In genomic region chr4:781493-782216, GRCh38 we compare ENCODE assay signal across 8 cellular contexts. TPM values are rescaled to one million over a fixed set of nuclear protein-coding genes. Genes with fewer than 3 reads are reported as not detected.
A peak's percentile ranks its signal among the peaks of the same experiment; 100 is the strongest.
DNase-seq lines count a peak whose midpoint lies in the region; ATAC-seq and TF ChIP-seq lines count a peak whose summit lies in the region.

No MANE protein-coding gene starts in this region.

- peak overlapping the region; percentile 90 to 92 for H3K27ac ChIP-seq in SK-N-SH (ENCODE audit: low read depth in 2 of 2, low read length in 1 of 2)

- no peak for TF ChIP-seq RAD21 in SK-N-SH (IDR thresholded peaks at IDR 0.05; ENCODE audit: low read length)

- CTCF ChIA-PET in GM10248 (lab: Yijun Ruan, JAX) (interaction anchor here (1.9 to 3.4 kb wide), 2 partner anchors 39 to 205 kb away, joined by 5 to 18 read pairs; partner anchors contain the start of gene IDUA), SK-N-SH (lab: Yijun Ruan, JAX) (interaction anchor here (0.8 to 1.7 kb wide), 2 partner anchors 39 to 205 kb away, joined by 3 to 8 read pairs; partner anchors contain the start of gene IDUA)

- peak overlapping the region; percentile 85 to 86 for H3K4me3 ChIP-seq in SK-N-SH (ENCODE audit: low read depth in 2 of 2, low read length in 1 of 2)

- H3K9me2 ChIP-seq in SK-N-SH, result no peaks in the 10 kb centered on the region

- no peaks in the 10 kb centered on the region for H3K9me3 Mint-ChIP-seq in activated naive CD4-positive, alpha-beta T cell treated with anti-CD3 and anti-CD28 coated beads, Interleukin-2, amount 50 U/mL, for 72 hours

- no peaks in the 10 kb centered on the region for H3K9me3 ChIP-seq in SK-N-SH

- H3F3A ChIP-seq in SK-N-SH (replicated peaks; ENCODE audit: insufficient read depth), result peaks cover 8% of the 10 kb centered on the region

- peak overlapping the region; percentile 100 for H3K9ac ChIP-seq in SK-N-SH

- DNase-seq in GM10248 (ENCODE audit: extremely low spot score) (peak; percentile 99), NCI-H1092 (lab: John Stamatoyannopoulos, UW) (peak; percentile 98), SK-N-SH (peak; percentile 98), globus pallidus (ENCODE audit: low spot score) (peak; percentile 100), non-pigmented ciliary epithelial cell (ENCODE audit: low read depth) (peak; percentile 94), superior temporal gyrus (ENCODE audit: extremely low spot score) (peak; percentile 99)
- DNase-seq in activated naive CD4-positive, alpha-beta T cell treated with anti-CD3 and anti-CD28 coated beads, Interleukin-2, amount 50 U/mL, for 72 hours (ENCODE audit: low spot score in 2 of 2), result peak; percentile 99

- H2AFZ ChIP-seq in SK-N-SH (ENCODE audit: low read depth), result peak overlapping the region; percentile 87

- TF ChIP-seq EP300 in SK-N-SH (IDR thresholded peaks at IDR 0.05; ENCODE audit: borderline replicate concordance in 1 of 2, low read depth in 1 of 2, low read length in 1 of 2), result peak in 1 of 2 experiments; percentile 23; a peak in 1 of 4 replicates

- TF ChIP-seq CTCF in GM10248 (IDR thresholded peaks at IDR 0.05; ENCODE audit: control extremely low read depth, extremely low read depth, low read depth, missing control alignments), result no peak
- no peak for TF ChIP-seq CTCF in SK-N-SH (IDR thresholded peaks at IDR 0.05)

- H4K20me1 ChIP-seq in SK-N-SH (ENCODE audit: insufficient read depth), result peaks cover 14% of the 10 kb centered on the region

- H3K36me3 ChIP-seq in SK-N-SH (replicated peaks in 1 of 2; ENCODE audit: control insufficient read depth in 1 of 2, insufficient read depth in 2 of 2, low read length in 1 of 2), result peaks cover 17 to 31% of the 10 kb centered on the region in 2 experiments

- peak; percentile 95 for ATAC-seq in HG02610 (IDR thresholded peaks at IDR 0.05; ENCODE audit: unreplicated experiment)
- ATAC-seq in activated naive CD4-positive, alpha-beta T cell treated with anti-CD3 and anti-CD28 coated beads, Interleukin-2, amount 50 U/mL, for 72 hours, result peak; percentile 96 to 98

- peaks cover 30 to 36% of the 10 kb centered on the region in 2 donors for H3K36me3 Mint-ChIP-seq in activated naive CD4-positive, alpha-beta T cell treated with anti-CD3 and anti-CD28 coated beads, Interleukin-2, amount 50 U/mL, for 72 hours

- H3K79me2 ChIP-seq in SK-N-SH (ENCODE audit: insufficient read depth), result peaks cover 50% of the 10 kb centered on the region

- no peaks in the 10 kb centered on the region for H3K27me3 ChIP-seq in SK-N-SH (ENCODE audit: insufficient read depth)

- H3K4me1 ChIP-seq in SK-N-SH (ENCODE audit: control insufficient read depth in 1 of 2, insufficient read depth in 2 of 2, low read depth in 1 of 2, low read length in 1 of 2), result peaks cover 6 to 36% of the 10 kb centered on the region in 2 experiments; a peak in 2 of 4 replicates

- POLR2A ChIA-PET in GM10248 (lab: Yijun Ruan, JAX), result interaction anchor here (2.1 kb wide), 1 partner anchor 12 kb away, joined by 6 read pairs; no protein-coding TSS in a partner anchor
- POLR2A ChIA-PET in SK-N-SH (lab: Yijun Ruan, JAX), result interaction anchor here (0.6 to 2.1 kb wide), 9 partner anchors 7 to 151 kb away, joined by 3 to 8 read pairs (median 3); partner anchors contain the start of genes GAK and TMEM175

- H3K4me2 ChIP-seq in SK-N-SH, result peak overlapping the region; percentile 88

- peak overlapping the region; percentile 87 to 94 for H3K27ac Mint-ChIP-seq in activated naive CD4-positive, alpha-beta T cell treated with anti-CD3 and anti-CD28 coated beads, Interleukin-2, amount 50 U/mL, for 72 hours

- 1% methylated on average over 19 of the region's 57 CpGs for WGBS in SK-N-SH (ENCODE audit: low lambda C conversion rate)

TF ChIP-seq in SK-N-SH, 30 proteins besides CTCF, POLR2A, EP300 and RAD21 (continues in another document):
- TF ChIP-seq GATA2 (CRISPR knock-in tag; IDR thresholded peaks at IDR 0.05) (peak; percentile 43; the same call in 1 of the 2 replicates), SMC3 (IDR thresholded peaks at IDR 0.05; ENCODE audit: low read depth, low read length) (no peak), FOSL2 (IDR thresholded peaks at IDR 0.05; ENCODE audit: borderline replicate concordance, low read depth) (no peak), IRF3 (IDR thresholded peaks at IDR 0.05; ENCODE audit: low read depth, low read length) (peak; percentile 88), MAX (IDR thresholded peaks at IDR 0.05; ENCODE audit: low read depth) (0 out of 2 replicates have a peak, but pooled peaks have one; percentile 10), ELF1 (IDR thresholded peaks at IDR 0.05) (0 out of 2 replicates have a peak, but pooled peaks have one; percentile 32), USF1 (IDR thresholded peaks at IDR 0.05; ENCODE audit: borderline replicate concordance, low read depth) (peak; percentile 99), REST (IDR thresholded peaks at IDR 0.05; ENCODE audit: low read depth, low read length) (no peak), SIN3A (IDR thresholded peaks at IDR 0.05; ENCODE audit: borderline replicate concordance, low read depth, low read length) (no peak), USF2 (IDR thresholded peaks at IDR 0.05; ENCODE audit: borderline replicate concordance, low read depth, low read length) (peak; percentile 97), POLR2AphosphoS5 (IDR thresholded peaks at IDR 0.05; ENCODE audit: low read depth, low read length) (peak; percentile 97), MXI1 (IDR thresholded peaks at IDR 0.05; ENCODE audit: low read depth, low read length) (no peak), RFX5 (IDR thresholded peaks at IDR 0.05; ENCODE audit: low read length) (peak; percentile 94), GABPA (IDR thresholded peaks at IDR 0.05; ENCODE audit: low read depth) (peak; percentile 53), JUND (IDR thresholded peaks at IDR 0.05) (no peak), NFIC (IDR thresholded peaks at IDR 0.05; ENCODE audit: borderline replicate concordance) (no peak), CHD2 (IDR thresholded peaks at IDR 0.05; ENCODE audit: low read length, partially characterized antibody) (peak; percentile 49), TAF1 (IDR thresholded peaks at IDR 0.05; ENCODE audit: borderline replicate concordance, low read depth, low read length) (peak; percentile 91), YY1 (IDR thresholded peaks at IDR 0.05; ENCODE audit: low read depth) (peak; percentile 92)

RNA-seq across cellular contexts. Expression of gene CPLX1, which starts 44.3 kb away (rescaled TPM):
- polyA plus RNA-seq in SK-N-SH (2012; rRNA removed), result 0.56 and 0.65 TPM in 2 replicates
- 0.86 and 1.2 TPM in 2 replicates for polyA plus RNA-seq in SK-N-SH (2012; cell fraction: cytosol; rRNA removed)
- 0.66 and 1.7 TPM in 2 replicates for polyA plus RNA-seq in SK-N-SH (2012; cell fraction: nucleus; rRNA removed)
- 1 to 10 TPM in 1 of 2 donors, under 1 TPM in 1; 0.11 to 1.9 TPM for total RNA-seq in activated naive CD4-positive, alpha-beta T cell treated with anti-CD3 and anti-CD28 coated beads, Interleukin-2, amount 50 U/mL, for 72 hours

Comparison
In these comparisons a context has a peak if more than half of its experiments do, and no peak if none do; other contexts are left out.
1. Peak in every context shown above with its lines: DNase-seq, ATAC-seq, H3K4me3 ChIP-seq and H3K27ac ChIP-seq.